Comparison of ENCODE assay signal across 10 cellular contexts in the genomic region with DNA sequence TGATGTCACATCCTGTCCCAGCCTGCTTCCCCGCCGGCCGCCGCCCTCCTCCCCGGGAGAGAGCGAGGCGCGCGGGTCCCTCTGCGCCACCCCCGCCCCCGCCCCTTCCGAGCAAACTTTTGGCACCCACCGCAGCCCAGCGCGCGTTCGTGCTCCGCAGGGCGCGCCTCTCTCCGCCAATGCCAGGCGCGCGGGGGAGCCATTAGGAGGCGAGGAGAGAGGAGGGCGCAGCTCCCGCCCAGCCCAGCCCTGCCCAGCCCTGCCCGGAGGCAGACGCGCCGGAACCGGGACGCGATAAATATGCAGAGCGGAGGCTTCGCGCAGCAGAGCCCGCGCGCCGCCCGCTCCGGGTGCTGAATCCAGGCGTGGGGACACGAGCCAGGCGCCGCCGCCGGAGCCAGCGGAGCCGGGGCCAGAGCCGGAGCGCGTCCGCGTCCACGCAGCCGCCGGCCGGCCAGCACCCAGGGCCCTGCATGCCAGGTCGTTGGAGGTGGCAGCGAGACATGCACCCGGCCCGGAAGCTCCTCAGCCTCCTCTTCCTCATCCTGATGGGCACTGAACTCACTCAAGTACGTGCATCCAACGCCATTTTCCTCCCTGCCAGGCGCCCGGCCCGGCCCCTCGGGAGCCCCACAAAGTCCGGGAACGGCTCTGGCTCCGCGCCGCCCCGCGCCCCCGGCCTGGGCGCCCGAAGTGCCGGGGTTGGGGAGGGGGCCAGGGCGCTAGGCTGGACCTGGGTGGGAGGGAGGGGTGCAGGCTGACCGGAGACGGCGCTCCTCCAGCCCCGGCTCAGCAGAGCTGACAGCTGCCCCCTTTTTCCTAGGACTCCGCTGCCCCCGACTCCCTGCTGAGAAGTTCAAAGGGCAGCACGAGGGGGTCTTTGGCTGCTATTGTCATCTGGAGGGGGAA. TPM values are rescaled to one million over a fixed set of nuclear protein-coding genes. Genes with fewer than 3 reads are reported as not detected.
DNase-seq lines count a peak whose midpoint lies in the region; FAIRE-seq and TF ChIP-seq lines count a peak whose summit lies in the region.
"Had no signal": no experiment of that assay in that cellular context is flagged by ENCODE, and none has a peak within 500 bp of the region (broad histone marks: within the 10 kb centered on the region; RNA-seq: fewer than 3 reads in every experiment).

No MANE protein-coding gene starts in this region.

- no peak overlapping the region for H3K27ac Mint-ChIP-seq in activated T-cell treated with anti-CD3 and anti-CD28 coated beads, Interleukin-2, amount 50 U/mL, for 24 hours
- no peak overlapping the region for H3K27ac Mint-ChIP-seq in immature natural killer cell
- H3K27ac Mint-ChIP-seq: activated T-helper 17 cell treated with anti-CD3 and anti-CD28 coated beads, Interleukin-2, amount 50 U/mL, for 72 hours had no signal

- H3K4me3 Mint-ChIP-seq in activated T-cell treated with anti-CD3 and anti-CD28 coated beads, Interleukin-2, amount 50 U/mL, for 24 hours = no peak overlapping the region
- no peak overlapping the region for H3K4me3 Mint-ChIP-seq in immature natural killer cell
- H3K4me3 Mint-ChIP-seq: activated T-helper 17 cell treated with anti-CD3 and anti-CD28 coated beads, Interleukin-2, amount 50 U/mL, for 72 hours had no signal

- no peaks in the 10 kb centered on the region for H3K36me3 ChIP-seq in urinary bladder (ENCODE audit: insufficient read depth)

- H3K27ac ChIP-seq in urinary bladder (ENCODE audit: low read depth) = no peak overlapping the region

- no peaks in the 10 kb centered on the region for H3K4me1 ChIP-seq in urinary bladder (ENCODE audit: insufficient read depth)
- H3K4me1 ChIP-seq: Caco-2 had no signal

- peaks cover 45% of the 10 kb centered on the region for H3K27me3 Mint-ChIP-seq in activated T-cell treated with anti-CD3 and anti-CD28 coated beads, Interleukin-2, amount 50 U/mL, for 24 hours
- peaks cover 4 to 11% (median 6%) of the 10 kb centered on the region in 3 donors for H3K27me3 Mint-ChIP-seq in immature natural killer cell (ENCODE audit: low read depth in 3 of 3)

- no peaks in the 10 kb centered on the region for H3K36me3 Mint-ChIP-seq in activated T-cell treated with anti-CD3 and anti-CD28 coated beads, Interleukin-2, amount 50 U/mL, for 24 hours (ENCODE audit: low read depth)
- no peaks in the 10 kb centered on the region for H3K36me3 Mint-ChIP-seq in immature natural killer cell

- DNase-seq in activated T-cell treated with anti-CD3 and anti-CD28 coated beads, Interleukin-2, amount 50 U/mL, for 24 hours = peak; percentile 12
- no peak for DNase-seq in activated T-cell treated with anti-CD3 and anti-CD28 coated beads, Interleukin-2, amount 50 U/mL, for 1 hour
- DNase-seq in ecto neural progenitor cell (ENCODE audit: low spot score) (peak; percentile 71), midbrain (lab: John Stamatoyannopoulos, UW) (peak; percentile 63), activated T-cell treated with anti-CD3 and anti-CD28 coated beads for 4 hours (no peak), D721Med (ENCODE audit: insufficient read length, low spot score) (no peak), immature natural killer cell (no peak)

- FAIRE-seq in D721Med (lab: Jason Lieb, UNC) = no peak

- H3K4me1 Mint-ChIP-seq in activated T-cell treated with anti-CD3 and anti-CD28 coated beads, Interleukin-2, amount 50 U/mL, for 24 hours (ENCODE audit: low read depth) = peaks cover 2% of the 10 kb centered on the region
- H3K4me1 Mint-ChIP-seq in immature natural killer cell = peaks cover 0 to 1% of the 10 kb centered on the region in 2 donors
- H3K4me1 Mint-ChIP-seq: activated T-helper 17 cell treated with anti-CD3 and anti-CD28 coated beads, Interleukin-2, amount 50 U/mL, for 72 hours had no signal

- no peaks in the 10 kb centered on the region for H3K9me3 Mint-ChIP-seq in activated T-cell treated with anti-CD3 and anti-CD28 coated beads, Interleukin-2, amount 50 U/mL, for 24 hours
- H3K9me3 Mint-ChIP-seq in immature natural killer cell = no peaks in the 10 kb centered on the region
- H3K9me3 Mint-ChIP-seq: activated T-helper 17 cell treated with anti-CD3 and anti-CD28 coated beads, Interleukin-2, amount 50 U/mL, for 72 hours had no signal

- WGBS in urinary bladder = 1% methylated on average over 90 of the region's 90 CpGs

- peak overlapping the region; percentile 56 for H3K4me3 ChIP-seq in urinary bladder (ENCODE audit: low read depth, low read length)

- TF ChIP-seq CTCF in D721Med (IDR thresholded peaks at IDR 0.05; ENCODE audit: insufficient read depth, missing control alignments) = no peak

RNA-seq across cellular contexts. Expression of gene OLFM1, which starts 12.0 kb away (rescaled TPM):
- 21.8 TPM for total RNA-seq in urinary bladder
- polyA plus RNA-seq in urinary bladder (45.7 TPM), immature natural killer cell (not detected)
- total RNA-seq: Caco-2 had no signal

Comparison
In these comparisons a context has a peak if more than half of its experiments do, and no peak if none do; other contexts are left out.
1. DNase-seq: peak in activated T-cell treated with anti-CD3 and anti-CD28 coated beads, Interleukin-2, amount 50 U/mL, for 24 hours (single experiment), ecto neural progenitor cell (single experiment) and midbrain (single experiment); none in activated T-cell treated with anti-CD3 and anti-CD28 coated beads, Interleukin-2, amount 50 U/mL, for 1 hour (single experiment), activated T-cell treated with anti-CD3 and anti-CD28 coated beads for 4 hours (single experiment), D721Med (single experiment) and immature natural killer cell (0 of 3).
2. RNA of gene OLFM1, which starts 12.0 kb away (polyA plus RNA-seq): 45.7 TPM in urinary bladder (single experiment); not detected in immature natural killer cell; every median in the first group is over 10 times any median in the second.